1 cellular context compared by ENCODE assay signal in the genomic region with DNA sequence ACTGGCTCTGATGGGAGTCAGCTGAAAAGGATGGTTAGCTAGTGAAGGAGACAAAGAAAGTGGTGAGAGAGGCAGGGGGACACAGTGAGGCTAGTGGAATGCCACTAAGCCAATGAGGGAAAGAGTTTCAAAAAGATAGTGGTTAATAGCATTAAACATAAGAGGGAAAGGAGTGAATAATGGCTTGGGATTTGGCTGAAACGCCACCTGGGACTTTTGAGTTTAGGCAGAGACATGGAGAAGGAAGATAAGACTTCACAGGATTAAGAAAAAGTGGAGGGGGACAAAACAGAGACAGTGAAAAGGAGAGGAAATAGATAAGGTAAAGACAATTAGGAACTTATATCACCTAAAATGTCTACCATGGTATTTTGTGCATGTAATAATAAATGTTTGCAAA.
TF ChIP-seq lines count a peak whose summit lies in the region.

No MANE protein-coding gene starts in this region.

TF ChIP-seq in GM23338, 12 proteins besides CTCF, POLR2A, EP300 and RAD21 (continued from another document):
- TF ChIP-seq EZH2 (IDR thresholded peaks at IDR 0.05; ENCODE audit: low read depth, unreplicated experiment) = no peak
- no peak for TF ChIP-seq NANOG (IDR thresholded peaks at IDR 0.05; ENCODE audit: borderline replicate concordance)
